ENCODE assay signal across 23 cellular contexts in genomic region chr4:40322853-40323252, GRCh38. TPM values are rescaled to one million over a fixed set of nuclear protein-coding genes. Genes with fewer than 3 reads are reported as not detected.
DNase-seq lines count a peak whose midpoint lies in the region; ATAC-seq and TF ChIP-seq lines count a peak whose summit lies in the region.
"Had no signal": no experiment of that assay in that cellular context is flagged by ENCODE, and none has a peak within 500 bp of the region (broad histone marks: within the 10 kb centered on the region; RNA-seq: fewer than 3 reads in every experiment).

No MANE protein-coding gene starts in this region.

- no peak for TF ChIP-seq EP300 in gastroesophageal sphincter (IDR thresholded peaks at IDR 0.05)
- TF ChIP-seq EP300 in upper lobe of left lung (IDR thresholded peaks at IDR 0.05), result no peak

- H3K4me1 ChIP-seq in hepatocyte (ENCODE audit: insufficient read depth), result peaks cover 25% of the 10 kb centered on the region
- peaks cover 0 to 23% (median 5%) of the 10 kb centered on the region in 3 donors for H3K4me1 ChIP-seq in gastroesophageal sphincter
- H3K4me1 ChIP-seq in upper lobe of left lung, result no peaks in the 10 kb centered on the region
- H3K4me1 ChIP-seq: gastrocnemius medialis, left ventricle myocardium inferior had no signal

- DNase-seq in DMS53 (lab: John Stamatoyannopoulos, UW) (peak; percentile 42), DMS53 treated with DMSO at 0.1 percent for 48 hours (lab: John Stamatoyannopoulos, UW; ENCODE audit: unreplicated experiment) (no peak), NCI-H774 (lab: John Stamatoyannopoulos, UW) (peak; percentile 6), hepatocyte (ENCODE audit: low spot score) (peak; percentile 63), renal cortical epithelial cell (ENCODE audit: low read depth) (peak; percentile 42), upper lobe of left lung (no peak), posterior vena cava (ENCODE audit: low spot score) (no peak)
- DNase-seq: activated CD4-positive, alpha-beta T cell treated with anti-CD3 and anti-CD28 coated beads, Interleukin-2, amount 50 U/mL, for 4 hours; activated naive CD4-positive, alpha-beta T cell treated with anti-CD3 and anti-CD28 coated beads, Interleukin-2, amount 50 U/mL, for 16 hours; C1 segment of cervical spinal cord; cortex of kidney; DMS153; gastrocnemius medialis; left ventricle myocardium inferior; NCI-H187 treated with DMSO at 0.1 percent for 48 hours; NCI-H524; OCI-M1; SHP77 treated with DMSO at 0.1 percent for 48 hours had no signal

- H3K27ac ChIP-seq in hepatocyte (peak overlapping the region; percentile 54), gastroesophageal sphincter (no peak overlapping the region), upper lobe of left lung (no peak overlapping the region)
- H3K27ac ChIP-seq: 22Rv1, gastrocnemius medialis, left ventricle myocardium inferior, thoracic aorta had no signal

- H3K79me2 ChIP-seq in hepatocyte, result no peaks in the 10 kb centered on the region

- ATAC-seq in gastroesophageal sphincter (no peak), upper lobe of left lung (ENCODE audit: low FRiP score in 2 of 2) (no peak)
- ATAC-seq: gastrocnemius medialis had no signal

- whole genome bisulfite sequencing in hepatocyte (ENCODE audit: low lambda C conversion rate, missing lambda C conversion rate), result 26% methylated on average over 3 of the region's 3 CpGs
- 30 to 47% methylated on average over 3 of the region's 3 CpGs for WGBS in gastroesophageal sphincter (ENCODE audit: low coverage in 1 of 2), 2 donors
- WGBS in upper lobe of left lung, 2 donors, result 34 to 53% methylated on average over 3 of the region's 3 CpGs

- H2AFZ ChIP-seq in hepatocyte, result no peak overlapping the region

- H3K27me3 ChIP-seq in hepatocyte (no peaks in the 10 kb centered on the region), gastroesophageal sphincter (no peaks in the 10 kb centered on the region), upper lobe of left lung (no peaks in the 10 kb centered on the region)
- H3K27me3 ChIP-seq: gastrocnemius medialis had no signal

- H3K9me3 ChIP-seq in hepatocyte (ENCODE audit: low read depth) (no peaks in the 10 kb centered on the region), gastroesophageal sphincter (no peaks in the 10 kb centered on the region), upper lobe of left lung (no peaks in the 10 kb centered on the region)
- H3K9me3 ChIP-seq: gastrocnemius medialis, left ventricle myocardium inferior, thoracic aorta had no signal

- H3K4me2 ChIP-seq in hepatocyte, result no peak overlapping the region

- H3K9me2 ChIP-seq in hepatocyte (replicated peaks; ENCODE audit: insufficient read depth), result no peaks in the 10 kb centered on the region

- TF ChIP-seq POLR2A in gastroesophageal sphincter (IDR thresholded peaks at IDR 0.05) (no peak), upper lobe of left lung (IDR thresholded peaks at IDR 0.05) (no peak)

- TF ChIP-seq CTCF in hepatocyte (IDR thresholded peaks at IDR 0.05; ENCODE audit: poor library complexity) (no peak), gastroesophageal sphincter (IDR thresholded peaks at IDR 0.05) (no peak), upper lobe of left lung (IDR thresholded peaks at IDR 0.05) (no peak)

- H3K36me3 ChIP-seq in hepatocyte (replicated peaks; ENCODE audit: insufficient read depth, low read depth), result no peaks in the 10 kb centered on the region
- no peaks in the 10 kb centered on the region for H3K36me3 ChIP-seq in gastroesophageal sphincter
- no peaks in the 10 kb centered on the region for H3K36me3 ChIP-seq in upper lobe of left lung
- H3K36me3 ChIP-seq: gastrocnemius medialis, left ventricle myocardium inferior, thoracic aorta had no signal

- no peak overlapping the region for H3K4me3 ChIP-seq in hepatocyte
- H3K4me3 ChIP-seq in gastroesophageal sphincter, result no peak overlapping the region
- no peak overlapping the region for H3K4me3 ChIP-seq in upper lobe of left lung
- H3K4me3 ChIP-seq: gastrocnemius medialis, left ventricle myocardium inferior, thoracic aorta had no signal

- intact Hi-C loops in posterior vena cava (cut with DNase I), result no loop called here

- no peaks in the 10 kb centered on the region for H4K20me1 ChIP-seq in hepatocyte (ENCODE audit: insufficient read depth, poor library complexity, severe bottlenecking)

RNA-seq across cellular contexts. Expression of gene CHRNA9, which starts 12.3 kb away (rescaled TPM):
- total RNA-seq in hepatocyte (0.50 and 1.5 TPM in 2 replicates), renal cortical epithelial cell (not detected in 2 replicates), gastroesophageal sphincter (not detected), upper lobe of left lung (under 1 TPM in 1 of 6 donors, not detected in 5; 0.49 TPM), posterior vena cava (not detected)
- polyA plus RNA-seq in hepatocyte, result 1.6 TPM in 1 of 2 replicates, not detected in the other
- total RNA-seq: gastrocnemius medialis; left ventricle myocardium inferior; pulmonary artery endothelial cell; T-helper 1 cell treated with Interleukin-12 subunit alpha and Interleukin-12 subunit beta and Interleukin-4 antibody, amounts not matched to agents 30 ng/mL and 1 ng/mL, for 36 hours; thoracic aorta had no signal

Comparison
In these comparisons a context has a peak if more than half of its experiments do, and no peak if none do; other contexts are left out.
1. DNase-seq: peak in DMS53 (single experiment), NCI-H774 (single experiment), hepatocyte (single experiment) and renal cortical epithelial cell (single experiment); none in DMS53 treated with DMSO at 0.1 percent for 48 hours (single experiment), upper lobe of left lung (0 of 2) and posterior vena cava (single experiment).